Comparison of ENCODE assay signal across 14 cellular contexts in genomic region chr12:121273364-121273896, GRCh38. TPM values are rescaled to one million over a fixed set of nuclear protein-coding genes. Genes with fewer than 3 reads are reported as not detected.
DNase-seq lines count a peak whose midpoint lies in the region; ATAC-seq and TF ChIP-seq lines count a peak whose summit lies in the region.
"Had no signal": no experiment of that assay in that cellular context is flagged by ENCODE, and none has a peak within 500 bp of the region (broad histone marks: within the 10 kb centered on the region; RNA-seq: fewer than 3 reads in every experiment).

No MANE protein-coding gene starts in this region.

- H3K9ac ChIP-seq in endodermal cell (ENCODE audit: extremely low read depth, low read length, poor library complexity, severe bottlenecking), result no peak overlapping the region
- H3K9ac ChIP-seq: BLaER1 had no signal

- peaks cover 38% of the 10 kb centered on the region for H3K36me3 Mint-ChIP-seq in MCF 10A (ENCODE audit: insufficient read depth, unreplicated experiment)
- peaks cover 77% of the 10 kb centered on the region for H3K36me3 Mint-ChIP-seq in endodermal cell (ENCODE audit: low read depth)
- peaks cover 2 to 18% of the 10 kb centered on the region in 2 donors for H3K36me3 Mint-ChIP-seq in activated T-cell treated with anti-CD3 and anti-CD28 coated beads, Interleukin-2, amount 50 U/mL, for 72 hours (ENCODE audit: insufficient read depth in 2 of 2)
- peaks cover 29% of the 10 kb centered on the region for H3K36me3 Mint-ChIP-seq in activated CD4-positive, alpha-beta memory T cell treated with anti-CD3 and anti-CD28 coated beads for 36 hours

- H3K27ac ChIP-seq in breast epithelium (no peak overlapping the region), endodermal cell (ENCODE audit: low read depth, low read length) (no peak overlapping the region), neutrophil (peak overlapping the region; percentile 31)
- H3K27ac ChIP-seq: BLaER1 had no signal

- POLR2A ChIA-PET in MCF 10A (lab: Yijun Ruan, JAX), result no interaction called here
- POLR2A ChIA-PET in activated CD4-positive, alpha-beta memory T cell treated with anti-CD3 and anti-CD28 coated beads for 36 hours (lab: Charles Lee), result no interaction called here

- no TSS peak for BruUV-seq in MCF 10A (replicated peaks; lab: Mats Ljungman, UMichigan)

- H3K9me3 ChIP-seq in breast epithelium, result no peaks in the 10 kb centered on the region
- H3K9me3 ChIP-seq in endodermal cell (ENCODE audit: control insufficient read depth, low read length), result no peaks in the 10 kb centered on the region
- H3K9me3 ChIP-seq in neutrophil, result no peaks in the 10 kb centered on the region
- H3K9me3 ChIP-seq: BLaER1 had no signal

- peak overlapping the region; percentile 54 for H3K27ac Mint-ChIP-seq in MCF 10A (ENCODE audit: low read depth, unreplicated experiment)
- peak overlapping the region; percentile 64 for H3K27ac Mint-ChIP-seq in endodermal cell
- H3K27ac Mint-ChIP-seq in activated T-cell treated with anti-CD3 and anti-CD28 coated beads, Interleukin-2, amount 50 U/mL, for 72 hours, result no peak overlapping the region
- no peak overlapping the region for H3K27ac Mint-ChIP-seq in activated CD4-positive, alpha-beta memory T cell treated with anti-CD3 and anti-CD28 coated beads for 36 hours

- H3K4me3 ChIP-seq in breast epithelium (no peak overlapping the region), endodermal cell (ENCODE audit: low read length) (no peak overlapping the region), neutrophil (ENCODE audit: low read depth in 1 of 2, low read length in 1 of 2) (no peak overlapping the region)
- H3K4me3 ChIP-seq: BLaER1 had no signal

- DNase-seq in MCF 10A (ENCODE audit: unreplicated experiment) (no peak), breast epithelium (ENCODE audit: low spot score in 2 of 2) (no peak), endodermal cell (no peak), HK-2 (ENCODE audit: unreplicated experiment) (no peak)
- no peak for DNase-seq in activated T-cell treated with anti-CD3 and anti-CD28 coated beads, Interleukin-2, amount 50 U/mL, for 72 hours
- DNase-seq in activated CD4-positive, alpha-beta memory T cell treated with anti-CD3 and anti-CD28 coated beads for 36 hours, result no peak
- DNase-seq: 8988T; AML-193; Calu3; CD4-positive, CD25-positive, alpha-beta regulatory T cell; DMS 273 treated with DMSO at 0.1 percent for 48 hours; IMR-90 had no signal

- CTCF ChIA-PET in MCF 10A (lab: Yijun Ruan, JAX), result interaction anchor here (0.7 kb wide), 1 partner anchor 122 kb away, joined by 3 read pairs; no protein-coding TSS in a partner anchor
- CTCF ChIA-PET in activated CD4-positive, alpha-beta memory T cell treated with anti-CD3 and anti-CD28 coated beads for 36 hours (lab: Charles Lee), result no interaction called here

- TF ChIP-seq POLR2A in breast epithelium (IDR thresholded peaks at IDR 0.05), result no peak

- H3K4me1 ChIP-seq in breast epithelium, result no peaks in the 10 kb centered on the region
- no peaks in the 10 kb centered on the region for H3K4me1 ChIP-seq in endodermal cell (ENCODE audit: control insufficient read depth, insufficient read depth, low read length)
- peaks cover 23% of the 10 kb centered on the region in 2 experiments for H3K4me1 ChIP-seq in neutrophil (ENCODE audit: control insufficient read depth in 1 of 2, insufficient read depth in 1 of 2, low read depth in 1 of 2, low read length in 1 of 2)
- H3K4me1 ChIP-seq: BLaER1 had no signal

- H3K27me3 ChIP-seq in breast epithelium (no peaks in the 10 kb centered on the region), endodermal cell (ENCODE audit: control insufficient read depth, insufficient read depth, low read length, poor library complexity, severe bottlenecking) (no peaks in the 10 kb centered on the region), neutrophil (no peaks in the 10 kb centered on the region)
- H3K27me3 ChIP-seq: BLaER1 had no signal

- H3K36me3 ChIP-seq in breast epithelium, result no peaks in the 10 kb centered on the region
- H3K36me3 ChIP-seq in endodermal cell (ENCODE audit: control insufficient read depth, insufficient read depth, low read length), result peaks cover 39% of the 10 kb centered on the region
- H3K36me3 ChIP-seq in neutrophil, result peaks cover 75% of the 10 kb centered on the region

- TF ChIP-seq CTCF in MCF 10A (IDR thresholded peaks at IDR 0.05; ENCODE audit: unreplicated experiment) (no peak), breast epithelium (IDR thresholded peaks at IDR 0.05) (no peak), endodermal cell (conservative IDR thresholded peaks at IDR 0.05) (no peak), neutrophil (IDR thresholded peaks at IDR 0.05) (no peak)

- intact Hi-C loops in MCF 10A (cut with micrococcal nuclease), result no loop called here
- intact Hi-C loops in breast epithelium (cut with DNase I; ENCODE audit: low total_unique reads), result no loop called here
- intact Hi-C loops in activated CD4-positive, alpha-beta memory T cell treated with anti-CD3 and anti-CD28 coated beads for 36 hours (cut with micrococcal nuclease), result no loop called here

- ATAC-seq in activated T-cell treated with anti-CD3 and anti-CD28 coated beads, Interleukin-2, amount 50 U/mL, for 72 hours (replicated peaks in 1 of 2), result no peak

- peaks cover 4% of the 10 kb centered on the region for H3K4me1 Mint-ChIP-seq in MCF 10A (ENCODE audit: insufficient read depth, unreplicated experiment)
- H3K4me1 Mint-ChIP-seq in endodermal cell, result no peaks in the 10 kb centered on the region
- peaks cover 9% of the 10 kb centered on the region for H3K4me1 Mint-ChIP-seq in activated T-cell treated with anti-CD3 and anti-CD28 coated beads, Interleukin-2, amount 50 U/mL, for 72 hours (ENCODE audit: low read depth)
- H3K4me1 Mint-ChIP-seq in activated CD4-positive, alpha-beta memory T cell treated with anti-CD3 and anti-CD28 coated beads for 36 hours (ENCODE audit: low read depth), result peaks cover 8% of the 10 kb centered on the region

- WGBS in endodermal cell (ENCODE audit: insufficient coverage in 1 of 2, insufficient read length in 1 of 2), 2 experiments, result 94 to 100% methylated on average over 11 to 14 of the region's 14 CpGs

- H3K9me3 Mint-ChIP-seq in MCF 10A (ENCODE audit: unreplicated experiment) (no peaks in the 10 kb centered on the region), endodermal cell (no peaks in the 10 kb centered on the region)
- no peaks in the 10 kb centered on the region for H3K9me3 Mint-ChIP-seq in activated T-cell treated with anti-CD3 and anti-CD28 coated beads, Interleukin-2, amount 50 U/mL, for 72 hours
- H3K9me3 Mint-ChIP-seq in activated CD4-positive, alpha-beta memory T cell treated with anti-CD3 and anti-CD28 coated beads for 36 hours, result no peaks in the 10 kb centered on the region
- H3K9me3 Mint-ChIP-seq: CD4-positive, CD25-positive, alpha-beta regulatory T cell had no signal

- H3K4me3 Mint-ChIP-seq in MCF 10A (ENCODE audit: unreplicated experiment) (no peak overlapping the region), endodermal cell (no peak overlapping the region)
- H3K4me3 Mint-ChIP-seq in activated T-cell treated with anti-CD3 and anti-CD28 coated beads, Interleukin-2, amount 50 U/mL, for 72 hours, result no peak overlapping the region
- no peak overlapping the region for H3K4me3 Mint-ChIP-seq in activated CD4-positive, alpha-beta memory T cell treated with anti-CD3 and anti-CD28 coated beads for 36 hours
- H3K4me3 Mint-ChIP-seq: CD4-positive, CD25-positive, alpha-beta regulatory T cell had no signal

- H3K27me3 Mint-ChIP-seq in MCF 10A (ENCODE audit: insufficient read depth, unreplicated experiment) (no peaks in the 10 kb centered on the region), endodermal cell (ENCODE audit: insufficient read depth) (no peaks in the 10 kb centered on the region)
- no peaks in the 10 kb centered on the region for H3K27me3 Mint-ChIP-seq in activated T-cell treated with anti-CD3 and anti-CD28 coated beads, Interleukin-2, amount 50 U/mL, for 72 hours (ENCODE audit: low read depth)
- H3K27me3 Mint-ChIP-seq in activated CD4-positive, alpha-beta memory T cell treated with anti-CD3 and anti-CD28 coated beads for 36 hours, result no peaks in the 10 kb centered on the region
- H3K27me3 Mint-ChIP-seq: CD4-positive, CD25-positive, alpha-beta regulatory T cell had no signal

RNA-seq across cellular contexts. Expression of gene CAMKK2, which starts 23.1 kb away (rescaled TPM):
- total RNA-seq in MCF 10A (2022) (31.9 and 36.3 TPM in 2 replicates), breast epithelium (10 to 100 TPM; 27.4 to 32.0 (median 29.2) TPM), endodermal cell (100 to 1,000 TPM in 1 of 2 donors, 10 to 100 TPM in 1; 95.8 to 113 TPM)
- polyA plus RNA-seq in endodermal cell (2013, experiment 1 of 2), result 30.7 TPM
- polyA plus RNA-seq in endodermal cell (2013, experiment 2 of 2), result 29.4 TPM
- 10 to 100 TPM; 22.2 to 25.3 TPM for total RNA-seq in activated T-cell treated with anti-CD3 and anti-CD28 coated beads, Interleukin-2, amount 50 U/mL, for 72 hours
- total RNA-seq in activated CD4-positive, alpha-beta memory T cell treated with anti-CD3 and anti-CD28 coated beads for 36 hours, result 10 to 100 TPM; 22.0 to 22.4 TPM

Comparison
In these comparisons a context has a peak if more than half of its experiments do, and no peak if none do; other contexts are left out.
1. H3K27ac Mint-ChIP-seq: peak in MCF 10A (single experiment) and endodermal cell (single experiment); none in activated T-cell treated with anti-CD3 and anti-CD28 coated beads, Interleukin-2, amount 50 U/mL, for 72 hours (single experiment) and activated CD4-positive, alpha-beta memory T cell treated with anti-CD3 and anti-CD28 coated beads for 36 hours (single experiment).